ENCODE assay signal across 8 cellular contexts in the genomic region with DNA sequence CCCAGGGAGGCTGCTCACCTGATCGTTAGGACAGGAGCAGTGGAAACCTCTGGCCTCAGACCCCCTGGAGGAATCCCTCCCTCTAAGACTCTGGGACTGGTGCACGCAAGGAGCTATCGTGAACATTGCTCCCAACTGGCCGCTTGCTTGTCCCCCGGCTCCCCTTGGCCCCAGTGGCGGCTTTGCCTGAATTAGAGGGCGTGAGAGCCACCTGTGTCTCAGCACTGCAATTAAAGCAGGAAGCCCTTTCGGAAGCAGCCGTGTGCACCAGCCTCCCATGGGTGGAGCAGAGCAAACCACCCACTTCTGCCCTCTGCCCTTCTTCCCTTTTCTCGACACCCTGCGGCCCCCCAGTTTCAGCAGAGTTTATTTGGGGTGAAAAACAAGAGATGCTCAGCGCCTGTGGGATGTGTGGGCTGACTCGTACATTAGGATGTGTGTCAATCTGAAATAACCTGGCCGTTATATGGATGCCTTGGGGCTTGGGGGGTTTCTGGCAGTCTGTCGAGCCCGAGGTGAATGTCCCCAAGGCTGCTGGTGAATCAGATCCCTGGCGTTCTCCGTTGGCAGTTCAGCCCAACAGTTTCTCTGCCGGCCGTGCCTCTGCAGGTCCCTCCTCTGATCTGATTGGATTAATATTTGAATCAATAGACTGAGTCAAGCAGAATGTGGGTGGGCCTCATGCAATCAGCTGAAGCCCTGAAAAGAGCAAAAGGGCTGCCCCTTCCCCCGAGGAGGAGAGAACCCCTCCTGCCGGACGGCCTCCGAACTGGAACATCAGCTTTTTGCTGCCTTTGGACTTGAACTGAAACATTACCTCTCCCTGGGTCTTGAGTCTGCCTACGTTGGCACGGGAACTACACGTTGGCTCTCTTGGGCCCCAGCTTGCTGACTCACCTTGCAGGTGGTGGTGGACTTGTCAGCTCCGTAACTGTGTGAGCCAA. TPM values are rescaled to one million over a fixed set of nuclear protein-coding genes. Genes with fewer than 3 reads are reported as not detected.
DNase-seq lines count a peak whose midpoint lies in the region; ATAC-seq and TF ChIP-seq lines count a peak whose summit lies in the region.

No MANE protein-coding gene starts in this region.

- CTCF ChIA-PET in Caco-2 (lab: Charles Lee): no interaction called here

- TF ChIP-seq CTCF in Caco-2 (IDR thresholded peaks at IDR 0.05; ENCODE audit: insufficient read depth in 1 of 2, low read depth in 1 of 2, low read length in 1 of 2, severe bottlenecking in 1 of 2, unreplicated experiment in 1 of 2) (no peak), Peyer's patch (IDR thresholded peaks at IDR 0.05) (peak in 1 of 6 experiments; percentile 17), neural progenitor cell (IDR thresholded peaks at IDR 0.05) (no peak), foreskin fibroblast (IDR thresholded peaks at IDR 0.05; ENCODE audit: low read depth, low read length) (no peak)

- H2AFZ ChIP-seq in neural progenitor cell (replicated peaks): no peak overlapping the region

- BruUV-seq in Caco-2 (replicated peaks; lab: Mats Ljungman, UMichigan): no TSS peak

- no peaks in the 10 kb centered on the region for H3K9me3 Mint-ChIP-seq in Caco-2 (ENCODE audit: unreplicated experiment)
- no peaks in the 10 kb centered on the region for H3K9me3 Mint-ChIP-seq in neural progenitor cell

- peak overlapping the region; percentile 19 for H3K4me2 ChIP-seq in neural progenitor cell

- H3K27ac ChIP-seq in Peyer's patch: peak overlapping the region; percentile 37 to 88 (median 67)
- H3K27ac ChIP-seq in neural progenitor cell: no peak overlapping the region

- H3K27me3 ChIP-seq in Caco-2 (replicated peaks; ENCODE audit: control insufficient read depth, insufficient read depth, low read length) (no peaks in the 10 kb centered on the region), Peyer's patch (no peaks in the 10 kb centered on the region), neural progenitor cell (no peaks in the 10 kb centered on the region)

- no peak for TF ChIP-seq POLR2A in Peyer's patch (IDR thresholded peaks at IDR 0.05)

- no peak overlapping the region for H3K9ac ChIP-seq in neural progenitor cell

- ATAC-seq in GM21515 (IDR thresholded peaks at IDR 0.05; ENCODE audit: unreplicated experiment) (peak; percentile 37), HG02852 (IDR thresholded peaks at IDR 0.05; ENCODE audit: unreplicated experiment) (no peak)

- H3K4me1 Mint-ChIP-seq in Caco-2 (ENCODE audit: low read depth, unreplicated experiment) (peaks cover 21% of the 10 kb centered on the region), neural progenitor cell (peaks cover 50% of the 10 kb centered on the region)

- H3K79me2 ChIP-seq in neural progenitor cell (ENCODE audit: low read depth): no peaks in the 10 kb centered on the region

- H3K36me3 Mint-ChIP-seq in Caco-2 (ENCODE audit: insufficient read depth, unreplicated experiment) (no peaks in the 10 kb centered on the region), neural progenitor cell (no peaks in the 10 kb centered on the region)

- H3K4me3 Mint-ChIP-seq in Caco-2 (ENCODE audit: unreplicated experiment): no peak overlapping the region
- no peak overlapping the region for H3K4me3 Mint-ChIP-seq in neural progenitor cell

- DNase-seq in Caco-2 (no peak), Peyer's patch (peak; percentile 67 to 88 (median 81)), neural progenitor cell (ENCODE audit: low spot score) (peak; percentile 39), foreskin fibroblast (no peak), islet precursor cell (no peak)
- peak; percentile 59 for DNase-seq in activated naive CD4-positive, alpha-beta T cell treated with Interleukin-2 at 50 U/mL for 16 hours

- H3K27me3 Mint-ChIP-seq in Caco-2 (ENCODE audit: insufficient read depth, unreplicated experiment) (no peaks in the 10 kb centered on the region), neural progenitor cell (ENCODE audit: insufficient read depth, low read depth) (peaks cover 13% of the 10 kb centered on the region)

- peaks cover 42% of the 10 kb centered on the region for H3K4me1 ChIP-seq in Caco-2
- peaks cover 9 to 39% (median 12%) of the 10 kb centered on the region in 4 donors for H3K4me1 ChIP-seq in Peyer's patch
- peaks cover 20% of the 10 kb centered on the region for H3K4me1 ChIP-seq in neural progenitor cell

- H3K27ac Mint-ChIP-seq in Caco-2 (ENCODE audit: unreplicated experiment): peak overlapping the region; percentile 55
- no peak overlapping the region for H3K27ac Mint-ChIP-seq in neural progenitor cell

- no peaks in the 10 kb centered on the region for H3F3A ChIP-seq in neural progenitor cell (ENCODE audit: low read depth)

- intact Hi-C loops in Caco-2 (cut with micrococcal nuclease; ENCODE audit: unreplicated experiment): no loop called here

- no peaks in the 10 kb centered on the region for H4K20me1 ChIP-seq in neural progenitor cell (ENCODE audit: low read depth)

- H3K4me3 ChIP-seq in Caco-2 (ENCODE audit: low read depth, low read length): no peak overlapping the region
- H3K4me3 ChIP-seq in Peyer's patch: peak overlapping the region; percentile 16 to 43 (median 28)
- H3K4me3 ChIP-seq in neural progenitor cell: no peak overlapping the region
- no peak overlapping the region for H3K4me3 ChIP-seq in foreskin fibroblast (ENCODE audit: low read depth in 1 of 2, low read length in 2 of 2)

- POLR2A ChIA-PET in Caco-2 (lab: Charles Lee): no interaction called here

- H3K36me3 ChIP-seq in Caco-2 (ENCODE audit: control insufficient read depth, insufficient read depth, low read length) (no peaks in the 10 kb centered on the region), Peyer's patch (no peaks in the 10 kb centered on the region), neural progenitor cell (no peaks in the 10 kb centered on the region)

- H3K9me3 ChIP-seq in Caco-2 (no peaks in the 10 kb centered on the region), Peyer's patch (no peaks in the 10 kb centered on the region), neural progenitor cell (ENCODE audit: low read depth) (no peaks in the 10 kb centered on the region)

RNA-seq across cellular contexts. Expression of a gene that starts 7.3 kb away (rescaled TPM):
- total RNA-seq in Caco-2 (2022): 0.20 and 0.21 TPM in 2 replicates
- total RNA-seq in Peyer's patch: under 1 TPM in 3 of 4 donors, not detected in 1; 0.53 to 0.95 (median 0.83) TPM
- 0.09 TPM in 1 of 2 replicates, not detected in the other for total RNA-seq in neural progenitor cell (ENCODE audit: low replicate concordance)

RNA-seq across cellular contexts. Expression of a gene that starts 53.7 kb away (rescaled TPM):
- 21.4 and 23.3 TPM in 2 replicates for total RNA-seq in Caco-2 (2022)
- total RNA-seq in Peyer's patch: 10 to 100 TPM in 2 of 4 donors, 1 to 10 TPM in 2; 6.1 to 20.4 (median 14.1) TPM
- 24.2 and 25.3 TPM in 2 replicates for total RNA-seq in neural progenitor cell (ENCODE audit: low replicate concordance)

Comparison
In these comparisons a context has a peak if more than half of its experiments do, and no peak if none do; other contexts are left out.
1. DNase-seq: peak in Peyer's patch (3 of 3), activated naive CD4-positive, alpha-beta T cell treated with Interleukin-2 at 50 U/mL for 16 hours (single experiment) and neural progenitor cell (single experiment); none in Caco-2 (0 of 2), foreskin fibroblast (0 of 2) and islet precursor cell (single experiment).
2. H3K4me3 ChIP-seq: peak in Peyer's patch (4 of 4); none in Caco-2 (single experiment), neural progenitor cell (single experiment) and foreskin fibroblast (0 of 2).